Comparison of ENCODE assay signal across 17 cellular contexts in the genomic region with DNA sequence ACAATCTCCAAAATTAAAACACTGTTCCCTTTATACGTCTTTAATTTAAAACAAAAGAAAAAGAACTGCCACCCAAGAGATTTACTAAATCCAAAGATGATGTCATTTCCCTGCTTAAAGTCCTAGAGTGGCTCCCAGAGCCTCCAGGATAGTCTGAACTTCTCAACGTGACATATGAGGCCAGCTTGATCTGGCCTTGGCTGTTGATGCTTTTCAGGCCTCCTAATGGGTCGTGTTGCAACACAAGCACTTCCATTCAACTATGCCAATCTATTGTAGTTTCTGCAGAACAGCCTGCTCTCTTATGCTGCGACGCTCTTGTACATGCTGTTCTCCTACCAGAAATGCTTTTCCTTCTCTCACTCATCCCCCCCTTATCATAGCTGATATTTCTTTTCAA. TPM values are rescaled to one million over a fixed set of nuclear protein-coding genes. Genes with fewer than 3 reads are reported as not detected.
DNase-seq lines count a peak whose midpoint lies in the region; ATAC-seq and TF ChIP-seq lines count a peak whose summit lies in the region.
"Had no signal": no experiment of that assay in that cellular context is flagged by ENCODE, and none has a peak within 500 bp of the region (broad histone marks: within the 10 kb centered on the region; RNA-seq: fewer than 3 reads in every experiment).

No MANE protein-coding gene starts in this region.

- peaks cover 64% of the 10 kb centered on the region for H3K4me1 Mint-ChIP-seq in osteocyte (ENCODE audit: unreplicated experiment)
- H3K4me1 Mint-ChIP-seq in effector memory CD8-positive, alpha-beta T cell (ENCODE audit: low read depth in 2 of 2), result no peaks in the 10 kb centered on the region

- no peaks in the 10 kb centered on the region for H3K36me3 Mint-ChIP-seq in osteocyte (ENCODE audit: unreplicated experiment)
- no peaks in the 10 kb centered on the region for H3K36me3 Mint-ChIP-seq in effector memory CD8-positive, alpha-beta T cell (ENCODE audit: insufficient read depth)
- H3K36me3 Mint-ChIP-seq: activated naive CD8-positive, alpha-beta T cell had no signal

- no peak overlapping the region for H3K4me3 Mint-ChIP-seq in osteocyte (ENCODE audit: unreplicated experiment)
- H3K4me3 Mint-ChIP-seq in effector memory CD8-positive, alpha-beta T cell, result no peak overlapping the region
- H3K4me3 Mint-ChIP-seq: activated naive CD8-positive, alpha-beta T cell; stimulated activated naive CD8-positive, alpha-beta T cell treated with anti-CD3 and anti-CD28 coated beads, Interleukin-15, Interleukin-2, amounts not matched to agents 100 ng/mL and 50 ng/mL, for 24 hours had no signal

- no peaks in the 10 kb centered on the region for H3K27me3 Mint-ChIP-seq in osteocyte (ENCODE audit: unreplicated experiment)
- peaks cover 10 to 40% of the 10 kb centered on the region in 2 donors for H3K27me3 Mint-ChIP-seq in effector memory CD8-positive, alpha-beta T cell

- H3K27ac Mint-ChIP-seq in osteocyte (ENCODE audit: unreplicated experiment), result peak overlapping the region; percentile 95
- H3K27ac Mint-ChIP-seq in effector memory CD8-positive, alpha-beta T cell, result no peak overlapping the region
- H3K27ac Mint-ChIP-seq: activated naive CD8-positive, alpha-beta T cell; stimulated activated naive CD8-positive, alpha-beta T cell treated with anti-CD3 and anti-CD28 coated beads, Interleukin-15, Interleukin-2, amounts not matched to agents 100 ng/mL and 50 ng/mL, for 24 hours had no signal

- TF ChIP-seq CTCF in fibroblast of the aortic adventitia (IDR thresholded peaks at IDR 0.05; ENCODE audit: insufficient read depth, low read length) (no peak), osteocyte (IDR thresholded peaks at IDR 0.05) (no peak)

- no peaks in the 10 kb centered on the region for H3K9me3 Mint-ChIP-seq in osteocyte (ENCODE audit: unreplicated experiment)
- no peaks in the 10 kb centered on the region for H3K9me3 Mint-ChIP-seq in effector memory CD8-positive, alpha-beta T cell
- H3K9me3 Mint-ChIP-seq: stimulated activated naive CD8-positive, alpha-beta T cell treated with anti-CD3 and anti-CD28 coated beads, Interleukin-15, Interleukin-2, amounts not matched to agents 100 ng/mL and 50 ng/mL, for 24 hours had no signal

- peak; percentile 15 for DNase-seq in EL
- peak; percentile 38 for DNase-seq in NCI-H2107 (lab: John Stamatoyannopoulos, UW)
- peak; percentile 65 for DNase-seq in fibroblast of the aortic adventitia (ENCODE audit: low read depth)
- DNase-seq in osteocyte (ENCODE audit: extremely low spot score, unreplicated experiment), result no peak
- no peak for DNase-seq in activated gamma-delta T cell (lab: John Stamatoyannopoulos, UW)
- DNase-seq in NCI-H524 treated with DMSO at 0.1 percent for 48 hours (lab: John Stamatoyannopoulos, UW), result no peak
- DNase-seq in NCI-H1436 treated with DMSO at 0.1 percent for 48 hours (lab: John Stamatoyannopoulos, UW), result no peak
- DNase-seq in effector memory CD8-positive, alpha-beta T cell, result no peak
- DNase-seq: GF-D8, NCI-H1092, NCI-H526 treated with DMSO at 0.1 percent for 48 hours, SHP77 had no signal

- H3K4me3 ChIP-seq in fibroblast of the aortic adventitia (ENCODE audit: low read depth, low read length), result no peak overlapping the region
- H3K4me3 ChIP-seq: prostate gland had no signal

- ATAC-seq in effector memory CD8-positive, alpha-beta T cell (replicated peaks), result no peak

RNA-seq across cellular contexts. Expression of gene LGR5, which starts 35.7 kb away (rescaled TPM):
- total RNA-seq in fibroblast of the aortic adventitia (ENCODE audit: low replicate concordance), result 7.8 TPM in 1 of 2 replicates, not detected in the other
- total RNA-seq in osteocyte, result 55.8 and 56.4 TPM in 2 replicates
- total RNA-seq: epithelial cell of proximal tubule, mucosa of gallbladder had no signal

Comparison
In these comparisons a context has a peak if more than half of its experiments do, and no peak if none do; other contexts are left out.
1. DNase-seq: peak in EL (single experiment), NCI-H2107 (single experiment) and fibroblast of the aortic adventitia (single experiment); none in osteocyte (single experiment), activated gamma-delta T cell (single experiment), NCI-H524 treated with DMSO at 0.1 percent for 48 hours (single experiment), NCI-H1436 treated with DMSO at 0.1 percent for 48 hours (single experiment) and effector memory CD8-positive, alpha-beta T cell (0 of 3).